Comparison of ENCODE assay signal across 34 cellular contexts in the genomic region with DNA sequence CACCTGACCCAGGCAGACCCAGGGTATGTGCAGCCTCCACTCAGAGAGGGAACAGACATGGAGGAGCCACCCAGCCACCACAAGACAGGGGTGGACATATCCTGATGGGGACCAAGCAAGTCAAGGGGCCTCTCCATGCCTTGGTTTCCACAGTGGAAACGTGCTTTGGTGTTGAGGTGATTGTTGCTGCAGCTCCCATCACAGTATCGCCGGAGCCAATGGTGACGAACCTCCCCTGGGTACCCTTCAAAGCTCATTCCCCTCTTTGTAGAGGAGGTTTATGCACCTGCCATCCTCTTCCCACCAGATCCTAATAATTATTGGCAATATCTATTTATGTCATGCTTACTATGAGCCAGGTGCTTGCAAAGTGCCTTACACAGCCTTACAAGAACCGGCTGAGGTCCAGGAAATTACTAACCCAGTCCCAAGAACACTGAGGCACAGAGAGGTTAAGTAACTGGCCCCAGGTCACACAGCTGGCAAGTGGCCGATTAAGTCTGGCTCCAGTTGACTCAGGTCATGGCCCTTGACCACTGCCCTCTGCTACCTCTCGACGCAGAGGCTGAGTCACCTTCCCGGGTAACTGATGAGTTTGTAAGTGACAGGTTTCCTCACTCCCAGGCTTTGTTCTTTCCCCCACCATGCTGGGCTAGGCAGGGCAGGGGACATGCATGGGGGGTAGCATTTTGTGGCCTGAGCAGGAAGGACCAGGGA. TPM values are rescaled to one million over a fixed set of nuclear protein-coding genes. Genes with fewer than 3 reads are reported as not detected.
"Had no signal": no experiment of that assay in that cellular context is flagged by ENCODE, and none has a peak within 500 bp of the region (broad histone marks: within the 10 kb centered on the region; RNA-seq: fewer than 3 reads in every experiment).

No MANE protein-coding gene starts in this region.

- H3K27ac ChIP-seq: colonic mucosa, epithelial cell of prostate, foreskin keratinocyte, gastroesophageal sphincter, heart left ventricle, hepatocyte, left lung, neutrophil, prostate gland, thoracic aorta, tibial nerve, upper lobe of left lung had no signal

- DNase-seq: colonic mucosa; effector CD8-positive, alpha-beta T cell; endodermal cell; foreskin keratinocyte; heart left ventricle; kidney; mesenchymal stem cell; mucosa of descending colon; naive B cell; small intestine; stimulated activated CD4-positive, alpha-beta T cell treated with anti-CD3 and anti-CD28 coated beads, Interleukin-12 subunit alpha, Interleukin-12 subunit beta, amount 100 ng/mL, for 4 hours; stimulated activated CD4-positive, alpha-beta T cell treated with anti-CD3 and anti-CD28 coated beads, Interleukin-1b, Interleukin-23, amount 100 ng/mL, for 48 hours; stimulated activated CD4-positive, alpha-beta T cell treated with anti-CD3 and anti-CD28 coated beads, Interleukin-4, amount 100 ng/mL, for 1 hour; stimulated activated CD8-positive, alpha-beta memory T cell treated with anti-CD3 and anti-CD28 coated beads, Interleukin-4, amount 100 ng/mL, for 48 hours had no signal

- H3K4me1 ChIP-seq: colonic mucosa, foreskin keratinocyte, gastroesophageal sphincter, heart left ventricle, left lung, tibial nerve, upper lobe of left lung had no signal

- H3K27me3 ChIP-seq: colonic mucosa, foreskin keratinocyte, gastroesophageal sphincter, heart left ventricle, hepatocyte, left lung, neutrophil, tibial nerve, upper lobe of left lung had no signal

- H3K9me3 ChIP-seq: colonic mucosa, gastroesophageal sphincter, heart left ventricle, left lung, mucosa of descending colon, neutrophil, prostate gland, thoracic aorta, tibial nerve, upper lobe of left lung had no signal

- ATAC-seq: esophagus mucosa, foreskin keratinocyte, gastroesophageal sphincter, heart left ventricle, left lung, mucosa of descending colon, right cardiac atrium had no signal

- H3K9me3 Mint-ChIP-seq: dendritic cell treated with granulocyte-macrophage colony-stimulating factor and Interleukin-4, amounts not matched to agents 40 ng/mL and 50 ng/mL, for 4 days; mesothelial cell of epicardium; naive B cell; natural killer cell treated with Interleukin-12 subunit alpha and Interleukin-12 subunit beta and Interleukin-15 and Interleukin-18, amount 100 ng/mL, for 72 hours; stimulated activated naive CD8-positive, alpha-beta T cell treated with anti-CD3 and anti-CD28 coated beads, Interleukin-15, Interleukin-2, amounts not matched to agents 100 ng/mL and 50 ng/mL, for 24 hours had no signal

- H3K4me3 Mint-ChIP-seq: dendritic cell treated with granulocyte-macrophage colony-stimulating factor and Interleukin-4, amounts not matched to agents 40 ng/mL and 50 ng/mL, for 4 days; endodermal cell; mesothelial cell of epicardium; naive B cell; natural killer cell treated with Interleukin-12 subunit alpha and Interleukin-12 subunit beta and Interleukin-15 and Interleukin-18, amount 100 ng/mL, for 72 hours; neural crest cell; stimulated activated naive CD8-positive, alpha-beta T cell treated with anti-CD3 and anti-CD28 coated beads, Interleukin-15, Interleukin-2, amounts not matched to agents 100 ng/mL and 50 ng/mL, for 24 hours had no signal

- H3K36me3 ChIP-seq: colonic mucosa, gastroesophageal sphincter, heart left ventricle, left lung, neutrophil, prostate gland, thoracic aorta, tibial nerve, upper lobe of left lung had no signal

- H3K4me3 ChIP-seq: colonic mucosa, gastroesophageal sphincter, heart left ventricle, hepatocyte, left lung, mucosa of descending colon, prostate gland, thoracic aorta, tibial nerve, upper lobe of left lung had no signal

- H3K4me1 Mint-ChIP-seq: endodermal cell, mesothelial cell of epicardium, neural crest cell had no signal

- H3K36me3 Mint-ChIP-seq: mesothelial cell of epicardium; naive B cell; natural killer cell treated with Interleukin-12 subunit alpha and Interleukin-12 subunit beta and Interleukin-15 and Interleukin-18, amount 100 ng/mL, for 72 hours had no signal

- H3K27ac Mint-ChIP-seq: dendritic cell treated with granulocyte-macrophage colony-stimulating factor and Interleukin-4, amounts not matched to agents 40 ng/mL and 50 ng/mL, for 4 days; endodermal cell; mesothelial cell of epicardium; natural killer cell treated with Interleukin-12 subunit alpha and Interleukin-12 subunit beta and Interleukin-15 and Interleukin-18, amount 100 ng/mL, for 72 hours had no signal

RNA-seq across cellular contexts. Expression of gene SLC12A3, which starts 20.6 kb away (rescaled TPM):
- total RNA-seq: chondrocyte; colonic mucosa; endodermal cell; esophagus mucosa; foreskin keratinocyte; gastroesophageal sphincter; hepatocyte; left lung; lower leg skin; lung microvascular endothelial cell; mesothelial cell of epicardium; mucosa of descending colon; natural killer cell treated with Interleukin-12 subunit alpha and Interleukin-12 subunit beta and Interleukin-15 and Interleukin-18, amount 100 ng/mL, for 72 hours; neural crest cell; omental fat pad; right cardiac atrium; thoracic aorta; tibial nerve had no signal
- polyA plus RNA-seq: foreskin keratinocyte, heart left ventricle, hepatocyte, right cardiac atrium had no signal
